In the genomic region with DNA sequence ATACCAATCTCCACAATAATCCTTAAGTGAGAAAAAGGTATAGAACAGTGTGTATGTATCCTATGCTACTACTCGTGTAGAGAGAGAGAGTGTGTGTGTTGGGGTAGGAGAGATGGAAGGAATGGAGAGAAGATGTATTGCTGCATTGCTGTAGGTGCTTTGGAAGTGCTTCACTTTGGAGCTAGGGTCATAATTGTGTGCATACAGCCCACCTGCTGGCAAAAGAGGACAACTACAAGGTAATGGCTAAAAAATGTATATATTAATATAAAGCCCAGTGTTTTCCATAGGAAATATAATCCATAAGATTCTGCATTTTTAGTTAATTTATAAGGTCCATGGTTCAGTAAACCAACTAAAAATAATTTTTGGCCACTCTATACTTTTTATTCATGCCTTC, we compare ENCODE assay signal across 9 cellular contexts. TPM values are rescaled to one million over a fixed set of nuclear protein-coding genes. Genes with fewer than 3 reads are reported as not detected.
A peak's percentile ranks its signal among the peaks of the same experiment; 100 is the strongest.
DNase-seq lines count a peak whose midpoint lies in the region; ATAC-seq and TF ChIP-seq lines count a peak whose summit lies in the region.
"Had no signal": no experiment of that assay in that cellular context is flagged by ENCODE, and none has a peak within 500 bp of the region (broad histone marks: within the 10 kb centered on the region; RNA-seq: fewer than 3 reads in every experiment).

No MANE protein-coding gene starts in this region.

- H3K4me3 Mint-ChIP-seq in MCF 10A (ENCODE audit: unreplicated experiment), result no peak overlapping the region
- H3K4me3 Mint-ChIP-seq in activated naive CD8-positive, alpha-beta T cell treated with anti-CD3 and anti-CD28 coated beads, Interleukin-2, amount 50 U/mL, for 24 hours, result no peak overlapping the region
- H3K4me3 Mint-ChIP-seq in activated T-helper 17 cell treated with anti-CD3 and anti-CD28 coated beads, Interleukin-2, amount 50 U/mL, for 72 hours, result no peak overlapping the region
- H3K4me3 Mint-ChIP-seq: activated naive CD8-positive, alpha-beta T cell had no signal

- intact Hi-C loops in MCF 10A (cut with micrococcal nuclease) (loop anchor here (2.0 kb wide), 1 partner anchor 73 kb away; no protein-coding TSS in a partner anchor), breast epithelium (cut with DNase I; ENCODE audit: low total_unique reads) (no loop called here), thyroid gland (cut with DNase I) (no loop called here)

- H3K27ac Mint-ChIP-seq in MCF 10A (ENCODE audit: low read depth, unreplicated experiment), result no peak overlapping the region
- H3K27ac Mint-ChIP-seq in activated naive CD8-positive, alpha-beta T cell treated with anti-CD3 and anti-CD28 coated beads, Interleukin-2, amount 50 U/mL, for 24 hours, result no peak overlapping the region
- no peak overlapping the region for H3K27ac Mint-ChIP-seq in activated T-helper 17 cell treated with anti-CD3 and anti-CD28 coated beads, Interleukin-2, amount 50 U/mL, for 72 hours
- H3K27ac Mint-ChIP-seq: activated naive CD8-positive, alpha-beta T cell had no signal

- ATAC-seq in activated naive CD8-positive, alpha-beta T cell treated with anti-CD3 and anti-CD28 coated beads, Interleukin-2, amount 50 U/mL, for 24 hours, result no peak
- no peak for ATAC-seq in activated T-helper 17 cell treated with anti-CD3 and anti-CD28 coated beads, Interleukin-2, amount 50 U/mL, for 72 hours (replicated peaks)

- H3K4me1 ChIP-seq in breast epithelium (no peaks in the 10 kb centered on the region), thyroid gland (no peaks in the 10 kb centered on the region)

- H3K36me3 ChIP-seq in breast epithelium (no peaks in the 10 kb centered on the region), thyroid gland (no peaks in the 10 kb centered on the region)

- no peak overlapping the region for H3K27ac ChIP-seq in breast epithelium
- no peak overlapping the region for H3K27ac ChIP-seq in thyroid gland

- H3K4me1 Mint-ChIP-seq in MCF 10A (ENCODE audit: insufficient read depth, unreplicated experiment), result no peaks in the 10 kb centered on the region
- H3K4me1 Mint-ChIP-seq in activated naive CD8-positive, alpha-beta T cell treated with anti-CD3 and anti-CD28 coated beads, Interleukin-2, amount 50 U/mL, for 24 hours, result no peaks in the 10 kb centered on the region
- H3K4me1 Mint-ChIP-seq in activated T-helper 17 cell treated with anti-CD3 and anti-CD28 coated beads, Interleukin-2, amount 50 U/mL, for 72 hours, result no peaks in the 10 kb centered on the region

- H3K27me3 Mint-ChIP-seq in MCF 10A (ENCODE audit: insufficient read depth, unreplicated experiment), result no peaks in the 10 kb centered on the region
- no peaks in the 10 kb centered on the region for H3K27me3 Mint-ChIP-seq in activated naive CD8-positive, alpha-beta T cell treated with anti-CD3 and anti-CD28 coated beads, Interleukin-2, amount 50 U/mL, for 24 hours
- no peaks in the 10 kb centered on the region for H3K27me3 Mint-ChIP-seq in activated T-helper 17 cell treated with anti-CD3 and anti-CD28 coated beads, Interleukin-2, amount 50 U/mL, for 72 hours
- H3K27me3 Mint-ChIP-seq: activated naive CD8-positive, alpha-beta T cell had no signal

- DNase-seq in MCF 10A (ENCODE audit: unreplicated experiment), result peak; percentile 65
- no peak for DNase-seq in breast epithelium (ENCODE audit: low spot score in 2 of 2)
- DNase-seq in NCI-H146 (lab: John Stamatoyannopoulos, UW), result peak; percentile 57
- peak; percentile 6 for DNase-seq in activated naive CD8-positive, alpha-beta T cell treated with anti-CD3 and anti-CD28 coated beads, Interleukin-2, amount 50 U/mL, for 24 hours
- peak; percentile 13 for DNase-seq in renal cortical epithelial cell (ENCODE audit: low read depth)
- no peak for DNase-seq in NCI-H1436 treated with DMSO at 0.1 percent for 48 hours (lab: John Stamatoyannopoulos, UW)
- no peak for DNase-seq in thyroid gland

- H3K4me3 ChIP-seq in breast epithelium, result no peak overlapping the region
- H3K4me3 ChIP-seq in thyroid gland (replicated peaks in 1 of 3), result no peak overlapping the region

- H3K27me3 ChIP-seq in breast epithelium (no peaks in the 10 kb centered on the region), thyroid gland (no peaks in the 10 kb centered on the region)

- POLR2A ChIA-PET in MCF 10A (lab: Yijun Ruan, JAX), result interaction anchor here (1.4 kb wide), 1 partner anchor 10 kb away, joined by 5 read pairs; no protein-coding TSS in a partner anchor

- no peaks in the 10 kb centered on the region for H3K9me3 Mint-ChIP-seq in MCF 10A (ENCODE audit: unreplicated experiment)
- no peaks in the 10 kb centered on the region for H3K9me3 Mint-ChIP-seq in activated naive CD8-positive, alpha-beta T cell treated with anti-CD3 and anti-CD28 coated beads, Interleukin-2, amount 50 U/mL, for 24 hours
- H3K9me3 Mint-ChIP-seq in activated T-helper 17 cell treated with anti-CD3 and anti-CD28 coated beads, Interleukin-2, amount 50 U/mL, for 72 hours, result no peaks in the 10 kb centered on the region

- CTCF ChIA-PET in MCF 10A (lab: Yijun Ruan, JAX), result no interaction called here

- TF ChIP-seq POLR2A in breast epithelium (IDR thresholded peaks at IDR 0.05) (no peak), thyroid gland (IDR thresholded peaks at IDR 0.05) (no peak)

- H3K36me3 Mint-ChIP-seq in MCF 10A (ENCODE audit: insufficient read depth, unreplicated experiment), result no peaks in the 10 kb centered on the region
- H3K36me3 Mint-ChIP-seq in activated naive CD8-positive, alpha-beta T cell treated with anti-CD3 and anti-CD28 coated beads, Interleukin-2, amount 50 U/mL, for 24 hours (ENCODE audit: low read depth), result no peaks in the 10 kb centered on the region
- peaks cover 11% of the 10 kb centered on the region for H3K36me3 Mint-ChIP-seq in activated T-helper 17 cell treated with anti-CD3 and anti-CD28 coated beads, Interleukin-2, amount 50 U/mL, for 72 hours (ENCODE audit: low read depth)

- H3K9me3 ChIP-seq in breast epithelium, result no peaks in the 10 kb centered on the region
- H3K9me3 ChIP-seq in thyroid gland, result no peaks in the 10 kb centered on the region

- TF ChIP-seq CTCF in MCF 10A (IDR thresholded peaks at IDR 0.05; ENCODE audit: unreplicated experiment), result peak; percentile 36
- no peak for TF ChIP-seq CTCF in breast epithelium (IDR thresholded peaks at IDR 0.05)
- TF ChIP-seq CTCF in thyroid gland (IDR thresholded peaks at IDR 0.05), result peak in 3 of 6 experiments; percentile 20 to 27 (median 25)

- WGBS in thyroid gland, 2 donors, result 43 to 57% methylated on average over 1 of the region's 1 CpG

- no TSS peak for BruUV-seq in MCF 10A (replicated peaks; lab: Mats Ljungman, UMichigan)

RNA-seq across cellular contexts. Expression of gene SERAC1, which starts 36.1 kb away (rescaled TPM):
- total RNA-seq in MCF 10A (2022) (5.3 and 7.4 TPM in 2 replicates), breast epithelium (10 to 100 TPM in 1 of 3 donors, 1 to 10 TPM in 2; 8.5 to 15.7 (median 9.2) TPM), renal cortical epithelial cell (13.5 and 20.9 TPM in 2 replicates), thyroid gland (10 to 100 TPM; 14.9 to 17.6 (median 17.0) TPM)
- 1 to 10 TPM; 4.3 to 6.4 TPM for total RNA-seq in activated T-helper 17 cell treated with anti-CD3 and anti-CD28 coated beads, Interleukin-2, amount 50 U/mL, for 72 hours

RNA-seq across cellular contexts. Expression of gene GTF2H5, which starts 36.2 kb away (rescaled TPM):
- 29.5 and 36.8 TPM in 2 replicates for total RNA-seq in MCF 10A (2022)
- total RNA-seq in breast epithelium, result 1 to 10 TPM; 3.9 to 4.8 (median 4.8) TPM
- 6.9 and 9.7 TPM in 2 replicates for total RNA-seq in renal cortical epithelial cell
- total RNA-seq in activated T-helper 17 cell treated with anti-CD3 and anti-CD28 coated beads, Interleukin-2, amount 50 U/mL, for 72 hours, result 10 to 100 TPM; 11.8 to 19.8 TPM
- 1 to 10 TPM; 2.7 to 5.1 (median 4.5) TPM for total RNA-seq in thyroid gland

Comparison
In these comparisons a context has a peak if more than half of its experiments do, and no peak if none do; other contexts are left out.
1. DNase-seq: peak in MCF 10A (single experiment), NCI-H146 (single experiment), activated naive CD8-positive, alpha-beta T cell treated with anti-CD3 and anti-CD28 coated beads, Interleukin-2, amount 50 U/mL, for 24 hours (single experiment) and renal cortical epithelial cell (single experiment); none in breast epithelium (0 of 2), NCI-H1436 treated with DMSO at 0.1 percent for 48 hours (single experiment) and thyroid gland (0 of 2).